23 cellular contexts compared by ENCODE assay signal in genomic region chr22:44488354-44488753, GRCh38. TPM values are rescaled to one million over a fixed set of nuclear protein-coding genes. Genes with fewer than 3 reads are reported as not detected.
DNase-seq lines count a peak whose midpoint lies in the region; ATAC-seq and TF ChIP-seq lines count a peak whose summit lies in the region.
"Had no signal": no experiment of that assay in that cellular context is flagged by ENCODE, and none has a peak within 500 bp of the region (broad histone marks: within the 10 kb centered on the region; RNA-seq: fewer than 3 reads in every experiment).

No MANE protein-coding gene starts in this region.

- ATAC-seq in WTC11 (no peak), natural killer cell (no peak)
- ATAC-seq: GM12878 had no signal

- peaks cover 1% of the 10 kb centered on the region for H3K36me3 Mint-ChIP-seq in activated naive CD4-positive, alpha-beta T cell treated with anti-CD3 and anti-CD28 coated beads, Interleukin-2, amount 50 U/mL, for 24 hours
- H3K36me3 Mint-ChIP-seq in WTC11: no peaks in the 10 kb centered on the region
- no peaks in the 10 kb centered on the region for H3K36me3 Mint-ChIP-seq in natural killer cell
- H3K36me3 Mint-ChIP-seq in type B pancreatic cell: peaks cover 26% of the 10 kb centered on the region
- H3K36me3 Mint-ChIP-seq: CD14-positive monocyte, IgD-negative memory B cell had no signal

- H3K27ac Mint-ChIP-seq in activated naive CD4-positive, alpha-beta T cell treated with anti-CD3 and anti-CD28 coated beads, Interleukin-2, amount 50 U/mL, for 24 hours: peak overlapping the region; percentile 70
- H3K27ac Mint-ChIP-seq in WTC11 (peak overlapping the region; percentile 90; the same call in 1 of the 2 replicates), natural killer cell (peak overlapping the region; percentile 76 to 80), type B pancreatic cell (peak overlapping the region; percentile 45)
- H3K27ac Mint-ChIP-seq: IgD-negative memory B cell had no signal

- POLR2A ChIA-PET in WTC11 (lab: Charles Lee): no interaction called here

- no peaks in the 10 kb centered on the region for H3K27me3 Mint-ChIP-seq in activated naive CD4-positive, alpha-beta T cell treated with anti-CD3 and anti-CD28 coated beads, Interleukin-2, amount 50 U/mL, for 24 hours
- H3K27me3 Mint-ChIP-seq in WTC11 (ENCODE audit: low read depth) (no peaks in the 10 kb centered on the region), natural killer cell (ENCODE audit: low read depth in 2 of 2) (no peaks in the 10 kb centered on the region), type B pancreatic cell (no peaks in the 10 kb centered on the region)

- intact Hi-C loops in natural killer cell (cut with micrococcal nuclease): no loop called here

- peaks cover 18% of the 10 kb centered on the region for H3K4me1 Mint-ChIP-seq in activated naive CD4-positive, alpha-beta T cell treated with anti-CD3 and anti-CD28 coated beads, Interleukin-2, amount 50 U/mL, for 24 hours
- H3K4me1 Mint-ChIP-seq in WTC11 (peaks cover 11% of the 10 kb centered on the region), natural killer cell (peaks cover 36 to 42% of the 10 kb centered on the region in 2 donors), type B pancreatic cell (ENCODE audit: unreplicated experiment) (peaks cover 14% of the 10 kb centered on the region)
- H3K4me1 Mint-ChIP-seq: IgD-negative memory B cell had no signal

- TF ChIP-seq CTCF in WTC11 (IDR thresholded peaks at IDR 0.05) (no peak), natural killer cell (IDR thresholded peaks at IDR 0.05) (no peak), type B pancreatic cell (conservative IDR thresholded peaks at IDR 0.05) (no peak)

- no peak for DNase-seq in activated naive CD4-positive, alpha-beta T cell (lab: John Stamatoyannopoulos, UW)
- DNase-seq in WTC11 (ENCODE audit: low spot score) (no peak), natural killer cell (no peak), type B pancreatic cell (ENCODE audit: extremely low spot score, unreplicated experiment) (no peak), DMS79 (lab: John Stamatoyannopoulos, UW) (no peak), GM03348 (ENCODE audit: low spot score) (no peak), HPDE6-E6E7 (ENCODE audit: extremely low spot score) (no peak)
- DNase-seq: 8988T, ACHN, BE2C, DMS53, GOT3, NCI-H1092, NCI-H1417 treated with DMSO at 0.1 percent for 48 hours, NCI-H1694 treated with DMSO at 0.1 percent for 48 hours, NCI-H2081, NCI-H2227 treated with DMSO at 0.1 percent for 48 hours, NCI-H526 treated with DMSO at 0.1 percent for 48 hours, SHP77 treated with DMSO at 0.1 percent for 48 hours had no signal

- H3K4me3 Mint-ChIP-seq in activated naive CD4-positive, alpha-beta T cell treated with anti-CD3 and anti-CD28 coated beads, Interleukin-2, amount 50 U/mL, for 24 hours: no peak overlapping the region
- H3K4me3 Mint-ChIP-seq in WTC11 (no peak overlapping the region), natural killer cell (no peak overlapping the region), type B pancreatic cell (no peak overlapping the region)
- H3K4me3 Mint-ChIP-seq: CD14-positive monocyte, IgD-negative memory B cell had no signal

- CTCF ChIA-PET in WTC11 (lab: Charles Lee): no interaction called here

- H3K9me3 Mint-ChIP-seq in activated naive CD4-positive, alpha-beta T cell treated with anti-CD3 and anti-CD28 coated beads, Interleukin-2, amount 50 U/mL, for 24 hours: no peaks in the 10 kb centered on the region
- H3K9me3 Mint-ChIP-seq in WTC11: no peaks in the 10 kb centered on the region
- no peaks in the 10 kb centered on the region for H3K9me3 Mint-ChIP-seq in natural killer cell
- H3K9me3 Mint-ChIP-seq in type B pancreatic cell: peaks cover 4% of the 10 kb centered on the region
- H3K9me3 Mint-ChIP-seq: CD14-positive monocyte, IgD-negative memory B cell had no signal

TF ChIP-seq in WTC11, 78 proteins besides CTCF, POLR2A, EP300 and RAD21 (continues in another document):
- TF ChIP-seq ZNF219 (CRISPR knock-in tag; IDR thresholded peaks at IDR 0.05; ENCODE audit: borderline replicate concordance): no peak
- no peak for TF ChIP-seq SP1 (CRISPR knock-in tag; conservative IDR thresholded peaks at IDR 0.05)
- TF ChIP-seq NFE2L1 (CRISPR knock-in tag; IDR thresholded peaks at IDR 0.05): no peak
- TF ChIP-seq, protein P1, sequence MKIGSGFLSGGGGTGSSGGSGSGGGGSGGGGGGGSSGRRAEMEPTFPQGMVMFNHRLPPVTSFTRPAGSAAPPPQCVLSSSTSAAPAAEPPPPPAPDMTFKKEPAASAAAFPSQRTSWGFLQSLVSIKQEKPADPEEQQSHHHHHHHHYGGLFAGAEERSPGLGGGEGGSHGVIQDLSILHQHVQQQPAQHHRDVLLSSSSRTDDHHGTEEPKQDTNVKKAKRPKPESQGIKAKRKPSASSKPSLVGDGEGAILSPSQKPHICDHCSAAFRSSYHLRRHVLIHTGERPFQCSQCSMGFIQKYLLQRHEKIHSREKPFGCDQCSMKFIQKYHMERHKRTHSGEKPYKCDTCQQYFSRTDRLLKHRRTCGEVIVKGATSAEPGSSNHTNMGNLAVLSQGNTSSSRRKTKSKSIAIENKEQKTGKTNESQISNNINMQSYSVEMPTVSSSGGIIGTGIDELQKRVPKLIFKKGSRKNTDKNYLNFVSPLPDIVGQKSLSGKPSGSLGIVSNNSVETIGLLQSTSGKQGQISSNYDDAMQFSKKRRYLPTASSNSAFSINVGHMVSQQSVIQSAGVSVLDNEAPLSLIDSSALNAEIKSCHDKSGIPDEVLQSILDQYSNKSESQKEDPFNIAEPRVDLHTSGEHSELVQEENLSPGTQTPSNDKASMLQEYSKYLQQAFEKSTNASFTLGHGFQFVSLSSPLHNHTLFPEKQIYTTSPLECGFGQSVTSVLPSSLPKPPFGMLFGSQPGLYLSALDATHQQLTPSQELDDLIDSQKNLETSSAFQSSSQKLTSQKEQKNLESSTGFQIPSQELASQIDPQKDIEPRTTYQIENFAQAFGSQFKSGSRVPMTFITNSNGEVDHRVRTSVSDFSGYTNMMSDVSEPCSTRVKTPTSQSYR (CRISPR knock-in tag; IDR thresholded peaks at IDR 0.05): no peak
- TF ChIP-seq ATF1 (CRISPR knock-in tag; IDR thresholded peaks at IDR 0.05): no peak
- TF ChIP-seq ARID4B (CRISPR knock-in tag; IDR thresholded peaks at IDR 0.05; ENCODE audit: borderline replicate concordance): no peak
- no peak for TF ChIP-seq GTF2I (CRISPR knock-in tag; conservative IDR thresholded peaks at IDR 0.05)
- no peak for TF ChIP-seq OVOL2 (CRISPR knock-in tag; IDR thresholded peaks at IDR 0.05; ENCODE audit: borderline replicate concordance)
- TF ChIP-seq ZNF317 (CRISPR knock-in tag; IDR thresholded peaks at IDR 0.05; ENCODE audit: borderline replicate concordance, low read depth): no peak

RNA-seq across cellular contexts. Expression of gene RTL6, which starts 9.7 kb away (rescaled TPM):
- total RNA-seq in WTC11 (2021) (20.2 to 23.5 TPM (median 23.2 TPM) in 3 replicates), natural killer cell (10 to 100 TPM; 18.7 to 28.0 (median 18.7) TPM), type B pancreatic cell (ENCODE audit: low replicate concordance) (43.6 and 44.6 TPM in 2 replicates)
